In genomic region chr11:67409261-67409666, GRCh38 we compare ENCODE assay signal across 8 cellular contexts. TPM values are rescaled to one million over a fixed set of nuclear protein-coding genes. Genes with fewer than 3 reads are reported as not detected.
A peak's percentile ranks its signal among the peaks of the same experiment; 100 is the strongest.
DNase-seq lines count a peak whose midpoint lies in the region; ATAC-seq, FAIRE-seq and TF ChIP-seq lines count a peak whose summit lies in the region.

No MANE protein-coding gene starts in this region.

- H3K4me2 ChIP-seq in K562 (ENCODE audit: insufficient read depth, low read length) = no peak overlapping the region

- H3K9ac ChIP-seq in K562 (ENCODE audit: insufficient read depth in 1 of 2, low read depth in 2 of 2, low read length in 2 of 2) = peak overlapping the region in 1 of 2 experiments; percentile 65; a peak in 2 of 4 replicates

- no peak for FAIRE-seq in K562 (lab: Jason Lieb, UNC)

- TF ChIP-seq EP300 in K562 (IDR thresholded peaks at IDR 0.05; ENCODE audit: low read length) (no peak), stomach (IDR thresholded peaks at IDR 0.05) (no peak)

- H2AFZ ChIP-seq in K562 (ENCODE audit: low read depth, low read length) = no peak overlapping the region

- POLR2A ChIA-PET in K562 (lab: Yijun Ruan, JAX) = interaction anchor here (0.6 to 1.6 kb wide), 4 partner anchors 8 to 19 kb away, joined by 3 to 6 read pairs (median 4); partner anchors contain the start of gene RPS6KB2

- DNase-seq in RPMI8226 (peak; percentile 47), K562 (ENCODE audit: extremely low read depth in 1 of 4, low spot score in 3 of 4) (no peak), stomach (peak; percentile 57), GM03348 (ENCODE audit: low spot score) (no peak), DMS79 (lab: John Stamatoyannopoulos, UW) (no peak), vagina (ENCODE audit: extremely low spot score in 2 of 2) (no peak), ureter (ENCODE audit: low spot score) (no peak)

- H3K27me3 ChIP-seq in K562 (ENCODE audit: control insufficient read depth in 2 of 2, insufficient read depth in 2 of 2, low read length in 2 of 2) = no peaks in the 10 kb centered on the region
- peaks cover 0 to 90% (median 0%) of the 10 kb centered on the region in 3 donors for H3K27me3 ChIP-seq in stomach
- H3K27me3 ChIP-seq in vagina = no peaks in the 10 kb centered on the region

- no peaks in the 10 kb centered on the region for H3K9me1 ChIP-seq in K562 (ENCODE audit: control insufficient read depth, insufficient read depth, low read length)

- H3K4me1 ChIP-seq in K562 (replicated peaks in 1 of 2; ENCODE audit: control insufficient read depth in 2 of 2, insufficient read depth in 2 of 2, low read length in 2 of 2) (peaks cover 21 to 71% of the 10 kb centered on the region in 2 experiments), stomach (peaks cover 0 to 43% (median 31%) of the 10 kb centered on the region in 4 donors), vagina (no peaks in the 10 kb centered on the region)

- ATAC-seq in GM19438 (IDR thresholded peaks at IDR 0.05; ENCODE audit: low read depth, unreplicated experiment) (peak; percentile 60), K562 (no peak)

- TF ChIP-seq POLR2A in K562 (conservative IDR thresholded peaks at IDR 0.05) = no peak
- no peak for TF ChIP-seq POLR2A in stomach (IDR thresholded peaks at IDR 0.05)
- TF ChIP-seq POLR2A in vagina (IDR thresholded peaks at IDR 0.05) = no peak

- TF ChIP-seq RAD21 in K562 (CRISPR knock-in tag; conservative IDR thresholded peaks at IDR 0.05 in 1 of 2, IDR thresholded peaks at IDR 0.05 in 1 of 2) = no peak

- H3K36me3 ChIP-seq in K562 (ENCODE audit: control insufficient read depth, insufficient read depth, low read length) = no peaks in the 10 kb centered on the region
- no peaks in the 10 kb centered on the region for H3K36me3 ChIP-seq in stomach
- H3K36me3 ChIP-seq in vagina = no peaks in the 10 kb centered on the region

- H3K79me2 ChIP-seq in K562 (ENCODE audit: control insufficient read depth, insufficient read depth, low read length) = no peaks in the 10 kb centered on the region

- CTCF ChIA-PET in K562 (lab: Yijun Ruan, JAX; ENCODE audit: low intra/inter-chr PET ratio) = no interaction called here

- no peak overlapping the region for H3K27ac ChIP-seq in K562 (ENCODE audit: extremely low read depth, low read depth, low read length)
- H3K27ac ChIP-seq in stomach = peak overlapping the region in 4 of 5 donors; percentile 26 to 66 (median 46)
- no peak overlapping the region for H3K27ac ChIP-seq in vagina

- intact Hi-C loops in K562 (cut with micrococcal nuclease) = no loop called here
- intact Hi-C loops in stomach (cut with DNase I; ENCODE audit: low total_unique reads) = no loop called here
- intact Hi-C loops in vagina (cut with DNase I) = loop anchor here (10.0 kb wide), 2 partner anchors 56 to 206 kb away; partner anchors contain the start of gene TMEM134

- no peaks in the 10 kb centered on the region; the same call in 1 of the 2 replicates for H4K20me1 ChIP-seq in K562 (replicated peaks; ENCODE audit: control insufficient read depth, insufficient read depth, low read length)

- in situ Hi-C loops in K562 (cut with MboI) = no loop called here

- H3K4me3 ChIP-seq in K562 (no peak overlapping the region), stomach (peak overlapping the region in 1 of 4 donors; percentile 9), vagina (no peak overlapping the region)

- no peak for TF ChIP-seq CTCF in K562 (IDR thresholded peaks at IDR 0.05 in 2 of 3, conservative IDR thresholded peaks at IDR 0.05 in 1 of 3; ENCODE audit: insufficient read depth in 2 of 3, low read depth in 1 of 3, low read length in 3 of 3)
- no peak for TF ChIP-seq CTCF in stomach (IDR thresholded peaks at IDR 0.05)
- no peak for TF ChIP-seq CTCF in vagina (IDR thresholded peaks at IDR 0.05)

- no peaks in the 10 kb centered on the region for H3K9me3 ChIP-seq in K562 (replicated peaks; ENCODE audit: control insufficient read depth, insufficient read depth, low read depth, low read length)
- no peaks in the 10 kb centered on the region for H3K9me3 ChIP-seq in stomach
- H3K9me3 ChIP-seq in vagina = no peaks in the 10 kb centered on the region

- whole genome bisulfite sequencing in K562 (ENCODE audit: insufficient coverage, low coverage, missing lambda C conversion rate) = 56% methylated on average over 12 of the region's 24 CpGs
- 63 to 69% (median 68%) methylated on average over 13 to 24 of the region's 24 CpGs for WGBS in stomach, 5 donors

- no TSS peak for BruUV-seq in K562 (replicated peaks; lab: Mats Ljungman, UMichigan)

RNA-seq across cellular contexts. Expression of gene TBC1D10C, which starts 5.4 kb away (rescaled TPM):
- 0.39 and 3.0 TPM in 2 replicates for total RNA-seq in K562 (2011; cell fraction: chromatin; rRNA removed; ENCODE audit: low replicate concordance)
- total RNA-seq in K562 (2011; cell fraction: nucleolus; rRNA removed) = 1.8 and 3.3 TPM in 2 replicates
- total RNA-seq in K562 (2011; cell fraction: nucleoplasm; rRNA removed) = 0.81 and 1.9 TPM in 2 replicates
- total RNA-seq in K562 (2014; rRNA removed) = 0.68 and 1.1 TPM in 2 replicates
- total RNA-seq in K562 (2014; rRNA removed; fragmentation: Illumina TruSeq; extraction: Trizol) = 0.22 and 0.26 TPM in 2 replicates
- total RNA-seq in K562 (2015; rRNA removed; fragmentation: Illumina TruSeq; extraction: Trizol) = 0.90 and 1.1 TPM in 2 replicates
- 1.2 and 1.5 TPM in 2 replicates for total RNA-seq in K562 (2021)
- polyA plus RNA-seq in K562 (2011; rRNA removed) = 0.95 and 1.1 TPM in 2 replicates
- polyA plus RNA-seq in K562 (2011; cell fraction: cytosol; rRNA removed) = 1.1 and 2.0 TPM in 2 replicates
- 8.2 and 12.2 TPM in 2 replicates for polyA plus RNA-seq in K562 (2011; cell fraction: nucleus; rRNA removed)
- 1.2 and 2.3 TPM in 2 replicates for polyA plus RNA-seq in K562 (2012)
- 0.16 and 0.71 TPM in 2 replicates for polyA plus RNA-seq in K562 (2014; fragmentation: Illumina TruSeq; extraction: Trizol)
- not detected for polyA plus RNA-seq in K562 (2014; fragmentation: Nextera tagmentation; extraction: Ambion mirVana)
- 0.93 and 1.7 TPM in 2 replicates for polyA plus RNA-seq in K562 (2014; rRNA removed)
- polyA minus RNA-seq in K562 (2011; rRNA and poly(A)+ RNA removed) = 0.27 and 0.53 TPM in 2 replicates
- polyA minus RNA-seq in K562 (2011; cell fraction: cytosol; rRNA and poly(A)+ RNA removed) = not detected in 2 replicates
- polyA minus RNA-seq in K562 (2011; cell fraction: nucleus; rRNA and poly(A)+ RNA removed) = 1.8 and 2.3 TPM in 2 replicates
- total RNA-seq in stomach = 10 to 100 TPM in 1 of 5 donors, 1 to 10 TPM in 3, under 1 TPM in 1; 0.29 to 12.0 (median 3.5) TPM
- polyA plus RNA-seq in stomach = 1 to 10 TPM; 2.8 to 6.1 (median 5.5) TPM
- total RNA-seq in vagina = 6.6 TPM
- total RNA-seq in ureter = 3.6 TPM

RNA-seq across cellular contexts. Expression of gene CARNS1, which starts 6.2 kb away (rescaled TPM):
- total RNA-seq in K562 (2011; cell fraction: chromatin; rRNA removed; ENCODE audit: low replicate concordance) = 0.49 TPM in 1 of 2 replicates, not detected in the other
- total RNA-seq in K562 (2011; cell fraction: nucleolus; rRNA removed) = 0.13 and 0.17 TPM in 2 replicates
- total RNA-seq in K562 (2011; cell fraction: nucleoplasm; rRNA removed) = 0.15 TPM in 2 replicates
- total RNA-seq in K562 (2014; rRNA removed) (0.12 and 0.18 TPM in 2 replicates), K562 (2014; rRNA removed; fragmentation: Illumina TruSeq; extraction: Trizol) (not detected in 2 replicates), K562 (2015; rRNA removed; fragmentation: Illumina TruSeq; extraction: Trizol) (0.04 TPM in 1 of 2 replicates, not detected in the other), K562 (2021) (0.07 and 0.13 TPM in 2 replicates), stomach (10 to 100 TPM in 3 of 5 donors, 1 to 10 TPM in 1, under 1 TPM in 1; 0.29 to 33.3 (median 15.4) TPM), vagina (1.7 TPM), ureter (1.3 TPM)
- polyA plus RNA-seq in K562 (2011; rRNA removed) (0.04 and 0.06 TPM in 2 replicates), K562 (2014; fragmentation: Illumina TruSeq; extraction: Trizol) (0.06 and 0.07 TPM in 2 replicates), K562 (2014; fragmentation: Nextera tagmentation; extraction: Ambion mirVana) (under 1 TPM in 1 of 2 experiments, not detected in 1; 0.01 TPM), K562 (2014; rRNA removed) (0.03 and 0.07 TPM in 2 replicates), stomach (1 to 10 TPM in 2 of 3 donors, under 1 TPM in 1; 0.88 to 3.4 (median 2.4) TPM)
- polyA plus RNA-seq in K562 (2011; cell fraction: cytosol; rRNA removed) = 0.03 and 0.15 TPM in 2 replicates
- 0.11 and 0.37 TPM in 2 replicates for polyA plus RNA-seq in K562 (2011; cell fraction: nucleus; rRNA removed)
- polyA plus RNA-seq in K562 (2012) = 0.17 and 0.24 TPM in 2 replicates
- polyA minus RNA-seq in K562 (2011; rRNA and poly(A)+ RNA removed) = 0.04 TPM in 1 of 2 replicates, not detected in the other
- not detected in 2 replicates for polyA minus RNA-seq in K562 (2011; cell fraction: cytosol; rRNA and poly(A)+ RNA removed)
- not detected in 2 replicates for polyA minus RNA-seq in K562 (2011; cell fraction: nucleus; rRNA and poly(A)+ RNA removed)

RNA-seq across cellular contexts. Expression of gene PPP1CA, which starts 7.6 kb away (rescaled TPM):
- total RNA-seq in K562 (2011; cell fraction: chromatin; rRNA removed; ENCODE audit: low replicate concordance) = 37.0 and 127 TPM in 2 replicates
- 133 and 148 TPM in 2 replicates for total RNA-seq in K562 (2011; cell fraction: nucleolus; rRNA removed)
- 56.8 and 75.5 TPM in 2 replicates for total RNA-seq in K562 (2011; cell fraction: nucleoplasm; rRNA removed)
- total RNA-seq in K562 (2014; rRNA removed) (228 and 302 TPM in 2 replicates), K562 (2014; rRNA removed; fragmentation: Illumina TruSeq; extraction: Trizol) (104 and 122 TPM in 2 replicates), K562 (2015; rRNA removed; fragmentation: Illumina TruSeq; extraction: Trizol) (188 and 200 TPM in 2 replicates), K562 (2021) (235 and 242 TPM in 2 replicates), stomach (100 to 1,000 TPM in 2 of 5 donors, 10 to 100 TPM in 3; 28.6 to 229 (median 97.9) TPM), vagina (102 TPM), ureter (124 TPM)
- polyA plus RNA-seq in K562 (2011; rRNA removed) (167 and 176 TPM in 2 replicates), K562 (2014; fragmentation: Illumina TruSeq; extraction: Trizol) (205 and 253 TPM in 2 replicates), K562 (2014; fragmentation: Nextera tagmentation; extraction: Ambion mirVana) (10 to 100 TPM; 18.2 to 51.4 TPM), K562 (2014; rRNA removed) (191 and 208 TPM in 2 replicates), stomach (100 to 1,000 TPM; 109 to 203 (median 153) TPM)
- polyA plus RNA-seq in K562 (2011; cell fraction: cytosol; rRNA removed) = 324 and 501 TPM in 2 replicates
- polyA plus RNA-seq in K562 (2011; cell fraction: nucleus; rRNA removed) = 128 and 201 TPM in 2 replicates
- 225 and 287 TPM in 2 replicates for polyA plus RNA-seq in K562 (2012)
- polyA minus RNA-seq in K562 (2011; rRNA and poly(A)+ RNA removed) = 80.8 and 116 TPM in 2 replicates
- polyA minus RNA-seq in K562 (2011; cell fraction: cytosol; rRNA and poly(A)+ RNA removed) = 120 and 127 TPM in 2 replicates
- 44.8 and 70.1 TPM in 2 replicates for polyA minus RNA-seq in K562 (2011; cell fraction: nucleus; rRNA and poly(A)+ RNA removed)

RNA-seq across cellular contexts. Expression of gene RAD9A, which starts 17.5 kb away (rescaled TPM):
- total RNA-seq in K562 (2011; cell fraction: chromatin; rRNA removed; ENCODE audit: low replicate concordance) = 59.7 and 169 TPM in 2 replicates
- total RNA-seq in K562 (2011; cell fraction: nucleolus; rRNA removed) = 116 and 126 TPM in 2 replicates
- 63.0 and 77.4 TPM in 2 replicates for total RNA-seq in K562 (2011; cell fraction: nucleoplasm; rRNA removed)
- total RNA-seq in K562 (2014; rRNA removed) = 17.1 and 25.1 TPM in 2 replicates
- 5.7 and 6.7 TPM in 2 replicates for total RNA-seq in K562 (2014; rRNA removed; fragmentation: Illumina TruSeq; extraction: Trizol)
- 15.3 and 16.1 TPM in 2 replicates for total RNA-seq in K562 (2015; rRNA removed; fragmentation: Illumina TruSeq; extraction: Trizol)
- 33.3 and 41.2 TPM in 2 replicates for total RNA-seq in K562 (2021)
- 16.0 and 30.7 TPM in 2 replicates for polyA plus RNA-seq in K562 (2011; rRNA removed)
- polyA plus RNA-seq in K562 (2011; cell fraction: cytosol; rRNA removed) = 23.8 and 34.6 TPM in 2 replicates
- polyA plus RNA-seq in K562 (2011; cell fraction: nucleus; rRNA removed) = 98.1 and 127 TPM in 2 replicates
- 33.0 and 38.6 TPM in 2 replicates for polyA plus RNA-seq in K562 (2012)
- 27.3 and 29.2 TPM in 2 replicates for polyA plus RNA-seq in K562 (2014; fragmentation: Illumina TruSeq; extraction: Trizol)
- polyA plus RNA-seq in K562 (2014; fragmentation: Nextera tagmentation; extraction: Ambion mirVana) = 1 to 10 TPM; 1.4 to 1.5 TPM
- polyA plus RNA-seq in K562 (2014; rRNA removed) = 35.9 and 39.7 TPM in 2 replicates
- polyA minus RNA-seq in K562 (2011; rRNA and poly(A)+ RNA removed) = 5.2 and 7.3 TPM in 2 replicates
- 15.1 and 20.2 TPM in 2 replicates for polyA minus RNA-seq in K562 (2011; cell fraction: cytosol; rRNA and poly(A)+ RNA removed)
- 22.5 and 24.4 TPM in 2 replicates for polyA minus RNA-seq in K562 (2011; cell fraction: nucleus; rRNA and poly(A)+ RNA removed)
- total RNA-seq in stomach = 10 to 100 TPM in 4 of 5 donors, 1 to 10 TPM in 1; 7.0 to 88.9 (median 29.5) TPM
- 10 to 100 TPM; 11.8 to 30.3 (median 17.0) TPM for polyA plus RNA-seq in stomach
- 20.6 TPM for total RNA-seq in vagina
- 26.1 TPM for total RNA-seq in ureter

RNA-seq across cellular contexts. Expression of gene RPS6KB2, which starts 19.0 kb away (rescaled TPM):
- 106 and 334 TPM in 2 replicates for total RNA-seq in K562 (2011; cell fraction: chromatin; rRNA removed; ENCODE audit: low replicate concordance)
- total RNA-seq in K562 (2011; cell fraction: nucleolus; rRNA removed) = 232 and 293 TPM in 2 replicates
- total RNA-seq in K562 (2011; cell fraction: nucleoplasm; rRNA removed) = 151 and 161 TPM in 2 replicates
- total RNA-seq in K562 (2014; rRNA removed) (115 and 132 TPM in 2 replicates), K562 (2014; rRNA removed; fragmentation: Illumina TruSeq; extraction: Trizol) (23.8 and 33.6 TPM in 2 replicates), K562 (2015; rRNA removed; fragmentation: Illumina TruSeq; extraction: Trizol) (73.0 and 74.5 TPM in 2 replicates), K562 (2021) (98.8 and 101 TPM in 2 replicates), stomach (100 to 1,000 TPM in 2 of 5 donors, 10 to 100 TPM in 3; 29.7 to 434 (median 82.3) TPM), vagina (50.6 TPM), ureter (44.8 TPM)
- polyA plus RNA-seq in K562 (2011; rRNA removed) (75.5 and 82.6 TPM in 2 replicates), K562 (2014; fragmentation: Illumina TruSeq; extraction: Trizol) (84.2 and 101 TPM in 2 replicates), K562 (2014; fragmentation: Nextera tagmentation; extraction: Ambion mirVana) (1 to 10 TPM in 1 of 2 experiments, under 1 TPM in 1; 0.42 to 3.1 TPM), K562 (2014; rRNA removed) (122 and 132 TPM in 2 replicates), stomach (10 to 100 TPM; 49.3 to 74.1 (median 68.9) TPM)
- 85.9 and 172 TPM in 2 replicates for polyA plus RNA-seq in K562 (2011; cell fraction: cytosol; rRNA removed)
- 259 and 345 TPM in 2 replicates for polyA plus RNA-seq in K562 (2011; cell fraction: nucleus; rRNA removed)
- 64.6 and 80.7 TPM in 2 replicates for polyA plus RNA-seq in K562 (2012)
- polyA minus RNA-seq in K562 (2011; rRNA and poly(A)+ RNA removed) = 44.1 and 67.9 TPM in 2 replicates
- 44.3 and 51.4 TPM in 2 replicates for polyA minus RNA-seq in K562 (2011; cell fraction: cytosol; rRNA and poly(A)+ RNA removed)
- 68.7 and 72.5 TPM in 2 replicates for polyA minus RNA-seq in K562 (2011; cell fraction: nucleus; rRNA and poly(A)+ RNA removed)

Comparison
In these comparisons a context has a peak if more than half of its experiments do, and no peak if none do; other contexts are left out.
1. DNase-seq: peak in RPMI8226 (single experiment) and stomach (single experiment); none in K562 (0 of 4), GM03348 (single experiment), DMS79 (single experiment), vagina (0 of 2) and ureter (single experiment).
2. H3K27ac ChIP-seq: peak in stomach (4 of 5); none in K562 (single experiment) and vagina (single experiment).